ENCODE assay signal across 8 cellular contexts in the genomic region with DNA sequence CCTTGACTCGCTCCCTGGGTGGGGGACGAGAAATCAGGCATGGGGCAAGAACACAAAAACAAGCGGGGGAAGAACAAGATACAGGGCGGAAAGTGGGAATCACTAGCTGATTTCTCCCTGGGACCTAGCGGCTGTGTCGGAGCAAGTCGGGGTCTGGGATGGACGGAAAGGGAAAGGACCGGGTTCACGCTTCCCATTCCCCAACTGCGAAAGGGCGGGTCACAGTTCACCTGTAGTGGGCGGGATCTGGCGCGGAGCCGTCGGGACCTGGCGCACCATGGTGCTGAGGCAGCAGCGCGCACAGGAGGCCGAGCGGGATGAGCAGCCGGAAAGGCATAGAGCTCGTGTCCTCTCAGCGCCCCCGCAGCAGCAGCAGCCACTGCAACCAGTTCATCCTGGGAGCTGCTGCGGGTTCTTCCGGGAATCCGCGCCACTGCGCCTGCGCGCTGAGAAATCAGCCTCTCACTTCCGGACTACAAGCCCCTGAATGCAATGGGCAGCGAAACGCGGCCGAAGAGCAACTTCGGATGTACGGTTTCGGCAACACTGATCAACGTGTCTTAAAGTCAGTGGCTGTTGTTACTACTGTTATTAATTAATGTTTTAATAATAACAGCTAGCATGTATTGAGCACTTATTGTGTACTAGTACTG. TPM values are rescaled to one million over a fixed set of nuclear protein-coding genes. Genes with fewer than 3 reads are reported as not detected.
DNase-seq lines count a peak whose midpoint lies in the region; ATAC-seq and TF ChIP-seq lines count a peak whose summit lies in the region.

A gene with protein sequence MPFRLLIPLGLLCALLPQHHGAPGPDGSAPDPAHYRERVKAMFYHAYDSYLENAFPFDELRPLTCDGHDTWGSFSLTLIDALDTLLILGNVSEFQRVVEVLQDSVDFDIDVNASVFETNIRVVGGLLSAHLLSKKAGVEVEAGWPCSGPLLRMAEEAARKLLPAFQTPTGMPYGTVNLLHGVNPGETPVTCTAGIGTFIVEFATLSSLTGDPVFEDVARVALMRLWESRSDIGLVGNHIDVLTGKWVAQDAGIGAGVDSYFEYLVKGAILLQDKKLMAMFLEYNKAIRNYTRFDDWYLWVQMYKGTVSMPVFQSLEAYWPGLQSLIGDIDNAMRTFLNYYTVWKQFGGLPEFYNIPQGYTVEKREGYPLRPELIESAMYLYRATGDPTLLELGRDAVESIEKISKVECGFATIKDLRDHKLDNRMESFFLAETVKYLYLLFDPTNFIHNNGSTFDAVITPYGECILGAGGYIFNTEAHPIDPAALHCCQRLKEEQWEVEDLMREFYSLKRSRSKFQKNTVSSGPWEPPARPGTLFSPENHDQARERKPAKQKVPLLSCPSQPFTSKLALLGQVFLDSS (minus strand): TSS at position 415 of the 653 bp plus-strand sequence. CDS start 78 bp downstream, at position 337.

- peak within 1 kb of the TSS; percentile 84 for H3K4me3 Mint-ChIP-seq in dendritic cell treated with granulocyte-macrophage colony-stimulating factor and Interleukin-4, amounts not matched to agents 40 ng/mL and 50 ng/mL, for 4 days

- no peaks in the 10 kb centered on the region for H3K27me3 Mint-ChIP-seq in dendritic cell treated with granulocyte-macrophage colony-stimulating factor and Interleukin-4, amounts not matched to agents 40 ng/mL and 50 ng/mL, for 4 days

- H3K4me3 ChIP-seq in BLaER1 (peak within 1 kb of the TSS; percentile 84), left lung (peak within 1 kb of the TSS; percentile 80 to 88)

- no peak for TF ChIP-seq CTCF in left lung (IDR thresholded peaks at IDR 0.05)

- no peaks in the 10 kb centered on the region for H3K9me3 Mint-ChIP-seq in dendritic cell treated with granulocyte-macrophage colony-stimulating factor and Interleukin-4, amounts not matched to agents 40 ng/mL and 50 ng/mL, for 4 days

- DNase-seq in NCI-H774 (lab: John Stamatoyannopoulos, UW) (peak; percentile 87), left lung (peak; percentile 95 to 98)
- peak; percentile 79 to 87 for DNase-seq in activated CD4-positive, alpha-beta T cell treated with anti-CD3 and anti-CD28 coated beads, Interleukin-2, amount 50 U/mL, for 24 hours (ENCODE audit: low read depth in 1 of 2, low spot score in 1 of 2)
- peak; percentile 87 for DNase-seq in stimulated activated CD4-positive, alpha-beta T cell treated with anti-CD3 and anti-CD28 coated beads, Interleukin-2, amount 100 ng/mL, for 4 hours (ENCODE audit: low read depth)

- H3K9me3 ChIP-seq in BLaER1 (no peaks in the 10 kb centered on the region), left lung (no peaks in the 10 kb centered on the region)

- H4K20me1 ChIP-seq in BLaER1 = no peaks in the 10 kb centered on the region

- peak; percentile 78 for ATAC-seq in GM19372 (IDR thresholded peaks at IDR 0.05; ENCODE audit: low read depth, unreplicated experiment)
- peak; percentile 71 for ATAC-seq in HG03565 (IDR thresholded peaks at IDR 0.05; ENCODE audit: unreplicated experiment)
- ATAC-seq in left lung = peak; percentile 92

- H3K27ac ChIP-seq in BLaER1 (peak within 1 kb of the TSS; percentile 73), left lung (peak within 1 kb of the TSS; percentile 86 to 88)

- peak within 1 kb of the TSS; percentile 80 for H3K9ac ChIP-seq in BLaER1

- H3K36me3 ChIP-seq in BLaER1 (peaks cover 21% of the 10 kb centered on the region), left lung (peaks cover 0 to 21% of the 10 kb centered on the region in 2 donors)

- intact Hi-C loops in dendritic cell treated with granulocyte-macrophage colony-stimulating factor and Interleukin-4, amounts not matched to agents 40 ng/mL and 50 ng/mL, for 4 days (cut with micrococcal nuclease) = loop anchor here (5.0 kb wide), 1 partner anchor 55 kb away; a partner anchor contains a TSS
- intact Hi-C loops in left lung (cut with DNase I) = loop anchor here in 1 of 2 donors (5.0 kb wide), 1 partner anchor 60 kb away; no protein-coding TSS in a partner anchor

- H3K27ac Mint-ChIP-seq in dendritic cell treated with granulocyte-macrophage colony-stimulating factor and Interleukin-4, amounts not matched to agents 40 ng/mL and 50 ng/mL, for 4 days = peak within 1 kb of the TSS; percentile 96

- peak within 1 kb of the TSS; percentile 91 for H3K4me2 ChIP-seq in BLaER1

- H3K27me3 ChIP-seq in BLaER1 (no peaks in the 10 kb centered on the region), left lung (no peaks in the 10 kb centered on the region)

- H3K4me1 ChIP-seq in BLaER1 (peaks cover 32% of the 10 kb centered on the region), left lung (peaks cover 0 to 39% of the 10 kb centered on the region in 2 donors)

- peaks cover 46% of the 10 kb centered on the region for H3K4me1 Mint-ChIP-seq in dendritic cell treated with granulocyte-macrophage colony-stimulating factor and Interleukin-4, amounts not matched to agents 40 ng/mL and 50 ng/mL, for 4 days (ENCODE audit: low read depth)

- peaks cover 35% of the 10 kb centered on the region for H3K36me3 Mint-ChIP-seq in dendritic cell treated with granulocyte-macrophage colony-stimulating factor and Interleukin-4, amounts not matched to agents 40 ng/mL and 50 ng/mL, for 4 days (ENCODE audit: low read depth)

RNA-seq across cellular contexts. Expression of the gene that starts here (rescaled TPM):
- total RNA-seq in left lung = 10 to 100 TPM; 46.8 to 48.7 TPM

Comparison
In these comparisons a context has a peak if more than half of its experiments do, and no peak if none do; other contexts are left out.
1. Peak in every context shown above with its lines: DNase-seq, ATAC-seq, H3K4me3 ChIP-seq and H3K27ac ChIP-seq.